ENCODE assay signal across 11 cellular contexts in genomic region chr10:100569687-100570517, GRCh38. TPM values are rescaled to one million over a fixed set of nuclear protein-coding genes. Genes with fewer than 3 reads are reported as not detected.
A peak's percentile ranks its signal among the peaks of the same experiment; 100 is the strongest.
DNase-seq lines count a peak whose midpoint lies in the region; ATAC-seq and TF ChIP-seq lines count a peak whose summit lies in the region.
"Had no signal": no experiment of that assay in that cellular context is flagged by ENCODE, and none has a peak within 500 bp of the region (broad histone marks: within the 10 kb centered on the region; RNA-seq: fewer than 3 reads in every experiment).

No MANE protein-coding gene starts in this region.

- intact Hi-C loops in transverse colon (cut with DNase I; ENCODE audit: low total_unique reads): loop anchor here (10.0 kb wide), 1 partner anchor 175 kb away; the partner anchor contains the start of gene PAX2

- H3K36me3 ChIP-seq in SU-DHL-6 (ENCODE audit: low read length) (no peaks in the 10 kb centered on the region), transverse colon (no peaks in the 10 kb centered on the region)
- H3K36me3 ChIP-seq: BLaER1, stomach had no signal

- H3K4me3 ChIP-seq in SU-DHL-6 (ENCODE audit: insufficient read depth, low read length, poor library complexity, severe bottlenecking) (peak overlapping the region; percentile 49), transverse colon (peak overlapping the region in 3 of 4 donors; percentile 6 to 23 (median 15))
- H3K4me3 ChIP-seq: BLaER1, stomach had no signal

- H3K79me2 ChIP-seq in SU-DHL-6 (ENCODE audit: insufficient read depth, low read length): no peaks in the 10 kb centered on the region

- peak; percentile 33 for ATAC-seq in activated naive CD8-positive, alpha-beta T cell treated with anti-CD3 and anti-CD28 coated beads, Interleukin-2, amount 10 ng/mL, durations not matched to agents 7 days and 5 days (ENCODE audit: low read depth)
- no peak for ATAC-seq in HG02610 (IDR thresholded peaks at IDR 0.05; ENCODE audit: unreplicated experiment)
- no peak for ATAC-seq in activated T-helper 17 cell treated with anti-CD3 and anti-CD28 coated beads, Interleukin-2, amount 50 U/mL, for 72 hours (replicated peaks)

- no peaks in the 10 kb centered on the region for H4K20me1 ChIP-seq in SU-DHL-6 (ENCODE audit: low read depth, low read length)
- H4K20me1 ChIP-seq: BLaER1 had no signal

- H3K4me1 Mint-ChIP-seq in activated naive CD8-positive, alpha-beta T cell treated with anti-CD3 and anti-CD28 coated beads, Interleukin-2, amount 10 ng/mL, durations not matched to agents 7 days and 5 days: no peaks in the 10 kb centered on the region
- no peaks in the 10 kb centered on the region for H3K4me1 Mint-ChIP-seq in activated naive CD8-positive, alpha-beta T cell treated with anti-CD3 and anti-CD28 coated beads for 36 hours
- no peaks in the 10 kb centered on the region for H3K4me1 Mint-ChIP-seq in activated T-helper 17 cell treated with anti-CD3 and anti-CD28 coated beads, Interleukin-2, amount 50 U/mL, for 72 hours

- 16% methylated on average over 29 of the region's 29 CpGs; no CpG with 5 or more reads in 1 of the 2 donors for WGBS in transverse colon (ENCODE audit: low coverage in 1 of 2), 2 donors

- H3K9me3 ChIP-seq in SU-DHL-6 (ENCODE audit: insufficient read depth, low read length) (no peaks in the 10 kb centered on the region), transverse colon (no peaks in the 10 kb centered on the region)
- H3K9me3 ChIP-seq: BLaER1, stomach had no signal

- H3K4me1 ChIP-seq in transverse colon: no peaks in the 10 kb centered on the region
- H3K4me1 ChIP-seq: BLaER1, stomach had no signal

- H3K27me3 ChIP-seq in SU-DHL-6 (ENCODE audit: low read length): no peaks in the 10 kb centered on the region
- peaks cover 85% of the 10 kb centered on the region for H3K27me3 ChIP-seq in transverse colon

- H3F3A ChIP-seq in SU-DHL-6 (ENCODE audit: insufficient read depth): no peaks in the 10 kb centered on the region

- TF ChIP-seq EP300 in transverse colon (IDR thresholded peaks at IDR 0.05; ENCODE audit: low read depth): no peak

- POLR2A ChIA-PET in activated naive CD8-positive, alpha-beta T cell treated with anti-CD3 and anti-CD28 coated beads, Interleukin-2, amount 10 ng/mL, durations not matched to agents 7 days and 5 days (lab: Charles Lee): no interaction called here

- H3K9me2 ChIP-seq in SU-DHL-6 (replicated peaks; ENCODE audit: insufficient read depth, low read length): no peaks in the 10 kb centered on the region

- peak; percentile 58 for TF ChIP-seq CTCF in SU-DHL-6 (IDR thresholded peaks at IDR 0.05; ENCODE audit: insufficient read depth, low read length, poor library complexity, severe bottlenecking)
- no peak for TF ChIP-seq CTCF in transverse colon (IDR thresholded peaks at IDR 0.05)

- no peak overlapping the region for H3K4me3 Mint-ChIP-seq in activated naive CD8-positive, alpha-beta T cell treated with anti-CD3 and anti-CD28 coated beads, Interleukin-2, amount 10 ng/mL, durations not matched to agents 7 days and 5 days
- no peak overlapping the region for H3K4me3 Mint-ChIP-seq in activated naive CD8-positive, alpha-beta T cell treated with anti-CD3 and anti-CD28 coated beads for 36 hours
- no peak overlapping the region for H3K4me3 Mint-ChIP-seq in activated T-helper 17 cell treated with anti-CD3 and anti-CD28 coated beads, Interleukin-2, amount 50 U/mL, for 72 hours

- H3K27ac ChIP-seq in SU-DHL-6 (ENCODE audit: low read depth, low read length) (no peak overlapping the region), transverse colon (no peak overlapping the region)
- H3K27ac ChIP-seq: BLaER1, stomach had no signal

- no peaks in the 10 kb centered on the region for H3K36me3 Mint-ChIP-seq in activated naive CD8-positive, alpha-beta T cell treated with anti-CD3 and anti-CD28 coated beads, Interleukin-2, amount 10 ng/mL, durations not matched to agents 7 days and 5 days
- H3K36me3 Mint-ChIP-seq in activated naive CD8-positive, alpha-beta T cell treated with anti-CD3 and anti-CD28 coated beads for 36 hours: no peaks in the 10 kb centered on the region
- no peaks in the 10 kb centered on the region for H3K36me3 Mint-ChIP-seq in activated T-helper 17 cell treated with anti-CD3 and anti-CD28 coated beads, Interleukin-2, amount 50 U/mL, for 72 hours (ENCODE audit: low read depth)

- H3K9me3 Mint-ChIP-seq in activated naive CD8-positive, alpha-beta T cell treated with anti-CD3 and anti-CD28 coated beads, Interleukin-2, amount 10 ng/mL, durations not matched to agents 7 days and 5 days: no peaks in the 10 kb centered on the region
- no peaks in the 10 kb centered on the region for H3K9me3 Mint-ChIP-seq in activated naive CD8-positive, alpha-beta T cell treated with anti-CD3 and anti-CD28 coated beads for 36 hours
- H3K9me3 Mint-ChIP-seq in activated T-helper 17 cell treated with anti-CD3 and anti-CD28 coated beads, Interleukin-2, amount 50 U/mL, for 72 hours: no peaks in the 10 kb centered on the region

- H2AFZ ChIP-seq in SU-DHL-6 (ENCODE audit: low read depth, low read length, severe bottlenecking): no peak overlapping the region

- peak overlapping the region; percentile 57 for H3K9ac ChIP-seq in SU-DHL-6 (ENCODE audit: low read length)
- H3K9ac ChIP-seq: BLaER1 had no signal

- H3K27ac Mint-ChIP-seq in activated naive CD8-positive, alpha-beta T cell treated with anti-CD3 and anti-CD28 coated beads, Interleukin-2, amount 10 ng/mL, durations not matched to agents 7 days and 5 days: no peak overlapping the region
- no peak overlapping the region for H3K27ac Mint-ChIP-seq in activated naive CD8-positive, alpha-beta T cell treated with anti-CD3 and anti-CD28 coated beads for 36 hours
- no peak overlapping the region for H3K27ac Mint-ChIP-seq in activated T-helper 17 cell treated with anti-CD3 and anti-CD28 coated beads, Interleukin-2, amount 50 U/mL, for 72 hours

- TF ChIP-seq POLR2A in transverse colon (IDR thresholded peaks at IDR 0.05): no peak

- peak overlapping the region; percentile 49 for H3K4me2 ChIP-seq in SU-DHL-6 (ENCODE audit: low read depth, low read length, poor library complexity, severe bottlenecking)
- H3K4me2 ChIP-seq: BLaER1 had no signal

- in situ Hi-C loops in transverse colon (cut with MboI; ENCODE audit: low pct_ligation_motif_present in 1 of 4, low pct_unique_long_range_greater_than_20kb in 1 of 4, low sequenced_read_pairs in 3 of 4): loop anchor here in 3 of 4 donors (10.0 to 25.0 kb wide), 2 partner anchors 292 to 305 kb away; no protein-coding TSS in a partner anchor

- H3K27me3 Mint-ChIP-seq in activated naive CD8-positive, alpha-beta T cell treated with anti-CD3 and anti-CD28 coated beads, Interleukin-2, amount 10 ng/mL, durations not matched to agents 7 days and 5 days: peaks cover 43% of the 10 kb centered on the region
- peaks cover 22% of the 10 kb centered on the region for H3K27me3 Mint-ChIP-seq in activated naive CD8-positive, alpha-beta T cell treated with anti-CD3 and anti-CD28 coated beads for 36 hours
- H3K27me3 Mint-ChIP-seq in activated T-helper 17 cell treated with anti-CD3 and anti-CD28 coated beads, Interleukin-2, amount 50 U/mL, for 72 hours: peaks cover 16% of the 10 kb centered on the region

- DNase-seq in activated naive CD8-positive, alpha-beta T cell treated with anti-CD3 and anti-CD28 coated beads, Interleukin-2, amount 10 ng/mL, durations not matched to agents 7 days and 5 days: no peak
- DNase-seq in activated naive CD8-positive, alpha-beta T cell treated with anti-CD3 and anti-CD28 coated beads for 36 hours: no peak
- DNase-seq in iPS-NIHi11 (ENCODE audit: low spot score) (peak; percentile 82), transverse colon (no peak), SW 1271 (lab: John Stamatoyannopoulos, UW) (no peak)
- DNase-seq: stimulated activated CD4-positive, alpha-beta T cell treated with anti-CD3 and anti-CD28 coated beads, Interleukin-12 subunit alpha, Interleukin-12 subunit beta, amount 100 ng/mL, for 4 hours; stomach had no signal

RNA-seq across cellular contexts. Expression of gene HIF1AN, which starts 34.2 kb away (rescaled TPM):
- total RNA-seq in activated naive CD8-positive, alpha-beta T cell treated with anti-CD3 and anti-CD28 coated beads, Interleukin-2, amount 10 ng/mL, durations not matched to agents 7 days and 5 days: 10 to 100 TPM; 52.3 to 56.4 TPM
- 10 to 100 TPM; 39.0 to 42.1 TPM for total RNA-seq in activated naive CD8-positive, alpha-beta T cell treated with anti-CD3 and anti-CD28 coated beads for 36 hours
- total RNA-seq in transverse colon: 10 to 100 TPM; 12.8 to 47.2 (median 21.7) TPM
- 10 to 100 TPM; 53.3 to 60.2 TPM for total RNA-seq in activated T-helper 17 cell treated with anti-CD3 and anti-CD28 coated beads, Interleukin-2, amount 50 U/mL, for 72 hours

RNA-seq across cellular contexts. Expression of gene NDUFB8, which starts 40.2 kb away (rescaled TPM):
- 100 to 1,000 TPM; 245 to 269 TPM for total RNA-seq in activated naive CD8-positive, alpha-beta T cell treated with anti-CD3 and anti-CD28 coated beads, Interleukin-2, amount 10 ng/mL, durations not matched to agents 7 days and 5 days
- total RNA-seq in activated naive CD8-positive, alpha-beta T cell treated with anti-CD3 and anti-CD28 coated beads for 36 hours: 100 to 1,000 TPM; 311 to 324 TPM
- 100 to 1,000 TPM in 3 of 4 donors, 10 to 100 TPM in 1; 70.3 to 265 (median 137) TPM for total RNA-seq in transverse colon
- 100 to 1,000 TPM; 350 to 380 TPM for total RNA-seq in activated T-helper 17 cell treated with anti-CD3 and anti-CD28 coated beads, Interleukin-2, amount 50 U/mL, for 72 hours

RNA-seq across cellular contexts. Expression of gene SEC31B, which starts 50.2 kb away (rescaled TPM):
- 100 to 1,000 TPM; 156 to 168 TPM for total RNA-seq in activated naive CD8-positive, alpha-beta T cell treated with anti-CD3 and anti-CD28 coated beads, Interleukin-2, amount 10 ng/mL, durations not matched to agents 7 days and 5 days
- 10 to 100 TPM; 14.6 to 17.5 TPM for total RNA-seq in activated naive CD8-positive, alpha-beta T cell treated with anti-CD3 and anti-CD28 coated beads for 36 hours
- 10 to 100 TPM; 14.1 to 32.8 (median 24.1) TPM for total RNA-seq in transverse colon
- 100 to 1,000 TPM in 1 of 2 donors, 10 to 100 TPM in 1; 67.0 to 127 TPM for total RNA-seq in activated T-helper 17 cell treated with anti-CD3 and anti-CD28 coated beads, Interleukin-2, amount 50 U/mL, for 72 hours
